In the genomic region with DNA sequence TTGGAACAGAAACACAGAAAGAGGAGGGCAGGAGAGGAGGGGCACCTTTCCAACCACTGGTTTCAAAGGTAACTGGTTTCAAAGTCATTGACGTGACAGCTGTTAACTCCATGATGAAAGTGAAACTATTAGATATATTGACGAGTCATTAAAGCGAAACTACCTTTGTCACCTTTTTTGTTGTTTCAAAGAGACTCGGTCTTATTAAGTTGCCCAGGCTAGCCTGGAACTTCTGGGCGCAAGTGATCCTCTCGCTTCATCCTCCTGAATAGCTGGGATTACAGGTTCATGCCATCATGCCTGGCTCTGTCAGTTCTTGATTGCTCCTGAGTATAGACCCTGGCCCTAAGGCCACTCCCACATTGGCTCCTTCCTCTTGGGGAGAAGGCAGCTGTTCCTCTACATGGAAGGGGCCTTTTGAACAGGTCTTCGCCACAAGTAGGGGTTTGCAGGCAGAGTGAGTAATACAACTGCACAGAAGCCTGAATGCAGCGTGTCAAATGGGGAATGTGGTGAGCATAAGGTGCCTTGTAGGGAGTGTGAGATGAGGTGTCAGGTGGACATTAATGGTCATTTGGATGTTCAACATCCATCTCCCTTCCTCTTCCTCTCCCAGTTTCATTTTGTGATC, we compare ENCODE assay signal across 13 cellular contexts. TPM values are rescaled to one million over a fixed set of nuclear protein-coding genes. Genes with fewer than 3 reads are reported as not detected.
A peak's percentile ranks its signal among the peaks of the same experiment; 100 is the strongest.
DNase-seq lines count a peak whose midpoint lies in the region; ATAC-seq and TF ChIP-seq lines count a peak whose summit lies in the region.
"Had no signal": no experiment of that assay in that cellular context is flagged by ENCODE, and none has a peak within 500 bp of the region (broad histone marks: within the 10 kb centered on the region; RNA-seq: fewer than 3 reads in every experiment).

No MANE protein-coding gene starts in this region.

- TF ChIP-seq EP300 in suprapubic skin (IDR thresholded peaks at IDR 0.05): no peak

- no peak for TF ChIP-seq POLR2A in suprapubic skin (IDR thresholded peaks at IDR 0.05)

- peaks cover 43% of the 10 kb centered on the region for H3K4me1 Mint-ChIP-seq in activated T-cell treated with anti-CD3 and anti-CD28 coated beads, Interleukin-2, amount 50 U/mL, for 4 hours (ENCODE audit: low read depth)
- H3K4me1 Mint-ChIP-seq in stimulated activated effector memory CD8-positive, alpha-beta T cell treated with anti-CD3 and anti-CD28 coated beads, Interleukin-12 subunit alpha, Interleukin-12 subunit beta, amount 100 ng/mL, for 72 hours: peaks cover 45% of the 10 kb centered on the region

- no peaks in the 10 kb centered on the region for H3K36me3 ChIP-seq in suprapubic skin
- H3K36me3 ChIP-seq: HAP-1 had no signal

- ATAC-seq in activated T-cell treated with anti-CD3 and anti-CD28 coated beads, Interleukin-2, amount 50 U/mL, for 4 hours: peak; percentile 73 to 78
- peak; percentile 49 for ATAC-seq in GM21825 (IDR thresholded peaks at IDR 0.05; ENCODE audit: unreplicated experiment)
- ATAC-seq in stimulated activated effector memory CD8-positive, alpha-beta T cell treated with anti-CD3 and anti-CD28 coated beads, Interleukin-12 subunit alpha, Interleukin-12 subunit beta, amount 100 ng/mL, for 72 hours: peak; percentile 91

- TF ChIP-seq CTCF in suprapubic skin (IDR thresholded peaks at IDR 0.05): no peak

- H3K4me1 ChIP-seq in suprapubic skin: no peaks in the 10 kb centered on the region
- H3K4me1 ChIP-seq: HAP-1 had no signal

- no peaks in the 10 kb centered on the region for H3K9me3 Mint-ChIP-seq in activated T-cell treated with anti-CD3 and anti-CD28 coated beads, Interleukin-2, amount 50 U/mL, for 4 hours
- no peaks in the 10 kb centered on the region for H3K9me3 Mint-ChIP-seq in stimulated activated effector memory CD8-positive, alpha-beta T cell treated with anti-CD3 and anti-CD28 coated beads, Interleukin-12 subunit alpha, Interleukin-12 subunit beta, amount 100 ng/mL, for 72 hours

- DNase-seq in activated T-cell treated with anti-CD3 and anti-CD28 coated beads, Interleukin-2, amount 50 U/mL, for 4 hours: no peak
- DNase-seq in activated T-cell treated with anti-CD3 and anti-CD28 coated beads, Interleukin-2, amount 50 U/mL, for 1 hour: no peak
- peak; percentile 47 for DNase-seq in NAMALWA (ENCODE audit: low spot score)
- DNase-seq in stimulated activated effector memory CD8-positive, alpha-beta T cell treated with anti-CD3 and anti-CD28 coated beads, Interleukin-12 subunit alpha, Interleukin-12 subunit beta, amount 100 ng/mL, for 72 hours (ENCODE audit: low spot score in 2 of 2): peak in 1 of 2 donors; percentile 60
- DNase-seq in NCI-H146 treated with DMSO at 0.1 percent for 48 hours (lab: John Stamatoyannopoulos, UW; ENCODE audit: unreplicated experiment): no peak
- no peak for DNase-seq in NCI-H446 treated with DMSO at 0.1 percent for 48 hours (lab: John Stamatoyannopoulos, UW)
- no peak for DNase-seq in suprapubic skin (ENCODE audit: low spot score in 2 of 2)
- DNase-seq: amniotic stem cell, NCI-H2171 treated with DMSO at 0.1 percent for 48 hours had no signal

- peak overlapping the region; percentile 46 for H3K4me3 Mint-ChIP-seq in activated T-cell treated with anti-CD3 and anti-CD28 coated beads, Interleukin-2, amount 50 U/mL, for 4 hours
- H3K4me3 Mint-ChIP-seq in stimulated activated effector memory CD8-positive, alpha-beta T cell treated with anti-CD3 and anti-CD28 coated beads, Interleukin-12 subunit alpha, Interleukin-12 subunit beta, amount 100 ng/mL, for 72 hours: peak overlapping the region; percentile 59

- no peaks in the 10 kb centered on the region for H3K36me3 Mint-ChIP-seq in activated T-cell treated with anti-CD3 and anti-CD28 coated beads, Interleukin-2, amount 50 U/mL, for 4 hours (ENCODE audit: insufficient read depth)
- H3K36me3 Mint-ChIP-seq in stimulated activated effector memory CD8-positive, alpha-beta T cell treated with anti-CD3 and anti-CD28 coated beads, Interleukin-12 subunit alpha, Interleukin-12 subunit beta, amount 100 ng/mL, for 72 hours: no peaks in the 10 kb centered on the region

- H3K27ac Mint-ChIP-seq in stimulated activated effector memory CD8-positive, alpha-beta T cell treated with anti-CD3 and anti-CD28 coated beads, Interleukin-12 subunit alpha, Interleukin-12 subunit beta, amount 100 ng/mL, for 72 hours: peak overlapping the region; percentile 58

- no peaks in the 10 kb centered on the region for H3K27me3 ChIP-seq in suprapubic skin

- H3K9me3 ChIP-seq in suprapubic skin: no peaks in the 10 kb centered on the region
- H3K9me3 ChIP-seq: HAP-1 had no signal

- H3K4me3 ChIP-seq in suprapubic skin: no peak overlapping the region
- H3K4me3 ChIP-seq: HAP-1 had no signal

- H3K27me3 Mint-ChIP-seq in activated T-cell treated with anti-CD3 and anti-CD28 coated beads, Interleukin-2, amount 50 U/mL, for 4 hours (ENCODE audit: low read depth): no peaks in the 10 kb centered on the region

- H3K27ac ChIP-seq in suprapubic skin: no peak overlapping the region

- WGBS in suprapubic skin: 67% methylated on average over 8 of the region's 8 CpGs

RNA-seq across cellular contexts. Expression of gene F12, which starts 3.4 kb away (rescaled TPM):
- 1 to 10 TPM; 1.7 to 5.7 (median 3.1) TPM for total RNA-seq in activated T-cell treated with anti-CD3 and anti-CD28 coated beads, Interleukin-2, amount 50 U/mL, for 4 hours
- 10 to 100 TPM in 1 of 4 donors, 1 to 10 TPM in 3; 2.3 to 18.4 (median 7.1) TPM for total RNA-seq in suprapubic skin

RNA-seq across cellular contexts. Expression of gene PFN3, which starts 12.3 kb away (rescaled TPM):
- total RNA-seq in activated T-cell treated with anti-CD3 and anti-CD28 coated beads, Interleukin-2, amount 50 U/mL, for 4 hours: not detected
- not detected for total RNA-seq in suprapubic skin
- total RNA-seq: myocyte; T-helper 2 cell treated with Interferon-gamma antibody and Interleukin-4, amounts not matched to agents 100 ng/mL and 5 ng/mL, for 36 hours had no signal

RNA-seq across cellular contexts. Expression of gene GRK6, which starts 13.8 kb away (rescaled TPM):
- 100 to 1,000 TPM; 140 to 163 (median 158) TPM for total RNA-seq in activated T-cell treated with anti-CD3 and anti-CD28 coated beads, Interleukin-2, amount 50 U/mL, for 4 hours
- 10 to 100 TPM; 29.1 to 62.2 (median 37.1) TPM for total RNA-seq in suprapubic skin

RNA-seq across cellular contexts. Expression of gene SLC34A1, which starts 28.5 kb away (rescaled TPM):
- total RNA-seq in activated T-cell treated with anti-CD3 and anti-CD28 coated beads, Interleukin-2, amount 50 U/mL, for 4 hours: not detected
- total RNA-seq in suprapubic skin: under 1 TPM in 1 of 4 donors, not detected in 3; 0.29 TPM
- total RNA-seq: myocyte had no signal

RNA-seq across cellular contexts. Expression of gene PRR7, which starts 33.9 kb away (rescaled TPM):
- 10 to 100 TPM; 11.7 to 19.8 (median 14.2) TPM for total RNA-seq in activated T-cell treated with anti-CD3 and anti-CD28 coated beads, Interleukin-2, amount 50 U/mL, for 4 hours
- total RNA-seq in suprapubic skin: 1 to 10 TPM; 5.7 to 9.8 (median 7.8) TPM
